1 cellular context compared by ENCODE assay signal in the genomic region with DNA sequence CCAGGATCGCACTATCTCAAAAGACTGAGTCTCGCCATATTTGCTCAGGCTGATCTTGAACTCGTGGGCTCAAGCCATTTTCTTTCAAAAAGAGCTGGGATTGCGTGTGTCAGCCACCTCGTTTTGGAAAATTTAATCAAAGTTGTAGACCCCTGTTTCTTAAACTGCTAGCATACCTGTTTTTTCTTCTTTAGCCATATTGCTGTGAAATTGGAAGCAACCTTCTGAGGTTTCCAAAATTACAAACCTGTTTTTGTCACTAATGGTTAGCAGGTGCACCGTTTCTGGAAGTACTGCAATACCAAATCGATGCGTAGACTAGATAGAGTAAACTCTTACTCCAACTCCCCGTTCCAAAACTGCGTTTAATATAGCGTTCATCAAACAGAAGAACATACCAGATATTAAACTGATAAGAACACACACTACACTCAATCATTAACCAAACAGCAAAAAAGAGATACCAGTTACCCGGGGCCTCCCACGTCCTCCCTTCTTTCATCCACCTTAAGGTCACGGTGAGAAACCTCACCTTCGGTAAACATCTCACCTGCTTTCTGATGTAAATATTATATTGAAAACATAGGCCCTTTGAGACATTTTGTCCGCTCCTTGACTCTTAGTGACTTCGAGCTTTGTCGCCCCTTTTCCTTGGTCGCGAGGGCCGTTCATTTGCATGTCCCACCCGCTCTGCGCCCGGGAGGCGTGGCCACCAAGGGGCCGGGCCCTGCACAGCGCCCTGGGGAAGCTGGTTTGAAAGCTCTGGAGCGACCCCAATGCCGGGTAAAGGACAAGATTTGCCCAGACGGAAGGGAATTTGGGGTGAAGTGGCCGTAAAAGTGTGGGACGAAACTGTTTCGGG.
TF ChIP-seq lines count a peak whose summit lies in the region.

RNU2-63P (minus strand) TSS at position 462 of the 862 bp plus-strand sequence.

TF ChIP-seq in GM12878, 131 proteins besides CTCF, POLR2A, EP300 and RAD21 (continued from another document):
- TF ChIP-seq, protein P1, sequence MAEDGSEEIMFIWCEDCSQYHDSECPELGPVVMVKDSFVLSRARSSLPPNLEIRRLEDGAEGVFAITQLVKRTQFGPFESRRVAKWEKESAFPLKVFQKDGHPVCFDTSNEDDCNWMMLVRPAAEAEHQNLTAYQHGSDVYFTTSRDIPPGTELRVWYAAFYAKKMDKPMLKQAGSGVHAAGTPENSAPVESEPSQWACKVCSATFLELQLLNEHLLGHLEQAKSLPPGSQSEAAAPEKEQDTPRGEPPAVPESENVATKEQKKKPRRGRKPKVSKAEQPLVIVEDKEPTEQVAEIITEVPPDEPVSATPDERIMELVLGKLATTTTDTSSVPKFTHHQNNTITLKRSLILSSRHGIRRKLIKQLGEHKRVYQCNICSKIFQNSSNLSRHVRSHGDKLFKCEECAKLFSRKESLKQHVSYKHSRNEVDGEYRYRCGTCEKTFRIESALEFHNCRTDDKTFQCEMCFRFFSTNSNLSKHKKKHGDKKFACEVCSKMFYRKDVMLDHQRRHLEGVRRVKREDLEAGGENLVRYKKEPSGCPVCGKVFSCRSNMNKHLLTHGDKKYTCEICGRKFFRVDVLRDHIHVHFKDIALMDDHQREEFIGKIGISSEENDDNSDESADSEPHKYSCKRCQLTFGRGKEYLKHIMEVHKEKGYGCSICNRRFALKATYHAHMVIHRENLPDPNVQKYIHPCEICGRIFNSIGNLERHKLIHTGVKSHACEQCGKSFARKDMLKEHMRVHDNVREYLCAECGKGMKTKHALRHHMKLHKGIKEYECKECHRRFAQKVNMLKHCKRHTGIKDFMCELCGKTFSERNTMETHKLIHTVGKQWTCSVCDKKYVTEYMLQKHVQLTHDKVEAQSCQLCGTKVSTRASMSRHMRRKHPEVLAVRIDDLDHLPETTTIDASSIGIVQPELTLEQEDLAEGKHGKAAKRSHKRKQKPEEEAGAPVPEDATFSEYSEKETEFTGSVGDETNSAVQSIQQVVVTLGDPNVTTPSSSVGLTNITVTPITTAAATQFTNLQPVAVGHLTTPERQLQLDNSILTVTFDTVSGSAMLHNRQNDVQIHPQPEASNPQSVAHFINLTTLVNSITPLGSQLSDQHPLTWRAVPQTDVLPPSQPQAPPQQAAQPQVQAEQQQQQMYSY (CRISPR knock-in tag; IDR thresholded peaks at IDR 0.05), result peak; percentile 96
- TF ChIP-seq JUNB (IDR thresholded peaks at IDR 0.05) (peak; percentile 40), IKZF1 (conservative IDR thresholded peaks at IDR 0.05) (peak; percentile 19; the same call in 1 of the 2 replicates), IKZF2 (IDR thresholded peaks at IDR 0.05) (0 out of 4 replicates have a peak, but pooled peaks have one; percentile 20 to 26), CREM (IDR thresholded peaks at IDR 0.05; ENCODE audit: low read depth) (peak; percentile 77), ZNF687 (IDR thresholded peaks at IDR 0.05) (peak; percentile 63), BMI1 (IDR thresholded peaks at IDR 0.05; ENCODE audit: borderline replicate concordance) (peak; percentile 81), SP1 (IDR thresholded peaks at IDR 0.05; ENCODE audit: low read depth, low read length) (peak; percentile 3), FOXM1 (IDR thresholded peaks at IDR 0.05; ENCODE audit: low read depth, low read length) (peak; percentile 91)
- TF ChIP-seq, protein P2, sequence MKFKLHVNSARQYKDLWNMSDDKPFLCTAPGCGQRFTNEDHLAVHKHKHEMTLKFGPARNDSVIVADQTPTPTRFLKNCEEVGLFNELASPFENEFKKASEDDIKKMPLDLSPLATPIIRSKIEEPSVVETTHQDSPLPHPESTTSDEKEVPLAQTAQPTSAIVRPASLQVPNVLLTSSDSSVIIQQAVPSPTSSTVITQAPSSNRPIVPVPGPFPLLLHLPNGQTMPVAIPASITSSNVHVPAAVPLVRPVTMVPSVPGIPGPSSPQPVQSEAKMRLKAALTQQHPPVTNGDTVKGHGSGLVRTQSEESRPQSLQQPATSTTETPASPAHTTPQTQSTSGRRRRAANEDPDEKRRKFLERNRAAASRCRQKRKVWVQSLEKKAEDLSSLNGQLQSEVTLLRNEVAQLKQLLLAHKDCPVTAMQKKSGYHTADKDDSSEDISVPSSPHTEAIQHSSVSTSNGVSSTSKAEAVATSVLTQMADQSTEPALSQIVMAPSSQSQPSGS (IDR thresholded peaks at IDR 0.05; ENCODE audit: low read length), result peak; percentile 99
